2 cellular contexts compared by ENCODE assay signal in genomic region chr7:120996983-120997334, GRCh38.
TF ChIP-seq lines count a peak whose summit lies in the region.

No MANE protein-coding gene starts in this region.

TF ChIP-seq in IMR-90, 13 proteins besides CTCF, POLR2A, EP300 and RAD21:
- TF ChIP-seq CEBPB (IDR thresholded peaks at IDR 0.05; ENCODE audit: low read depth, low read length) (no peak), NFE2L2 (IDR thresholded peaks at IDR 0.05; ENCODE audit: low read depth, low read length) (no peak), CHD1 (IDR thresholded peaks at IDR 0.05; ENCODE audit: low read depth, low read length) (no peak), FOS (IDR thresholded peaks at IDR 0.05; ENCODE audit: low read depth, low read length) (no peak), MXI1 (IDR thresholded peaks at IDR 0.05; ENCODE audit: borderline replicate concordance, low read depth, low read length) (no peak), MAZ (IDR thresholded peaks at IDR 0.05; ENCODE audit: borderline replicate concordance, low read depth, low read length) (no peak), SMC3 (IDR thresholded peaks at IDR 0.05; ENCODE audit: low read depth, low read length) (no peak), RCOR1 (IDR thresholded peaks at IDR 0.05; ENCODE audit: insufficient replicate concordance, low read length) (no peak), ELK1 (IDR thresholded peaks at IDR 0.05; ENCODE audit: borderline replicate concordance, low read depth, low read length) (no peak), USF2 (IDR thresholded peaks at IDR 0.05; ENCODE audit: low read depth, low read length) (no peak), RFX5 (IDR thresholded peaks at IDR 0.05; ENCODE audit: low read depth, low read length) (no peak), BHLHE40 (IDR thresholded peaks at IDR 0.05; ENCODE audit: low read depth, low read length) (no peak)

TF ChIP-seq in K562, 482 proteins besides CTCF, POLR2A, EP300 and RAD21:
- 0 out of 2 replicates have a peak, but pooled peaks have one; percentile 22 for TF ChIP-seq EHMT2 (IDR thresholded peaks at IDR 0.05)
- no peak for TF ChIP-seq ELK3 (CRISPR knock-in tag; IDR thresholded peaks at IDR 0.05)
- 0 out of 4 replicates have a peak, but pooled peaks of 1 of the 2 experiments have one; percentile 10 for TF ChIP-seq HDAC1 (IDR thresholded peaks at IDR 0.05)
- 0 out of 2 replicates have a peak, but pooled peaks have one; percentile 10 for TF ChIP-seq ZBTB40 (IDR thresholded peaks at IDR 0.05)
- TF ChIP-seq ZBTB40 (CRISPR knock-in tag; IDR thresholded peaks at IDR 0.05), result no peak
- TF ChIP-seq ELF2 (CRISPR knock-in tag; IDR thresholded peaks at IDR 0.05), result peak; percentile 4; the same call in 1 of the 2 replicates
- TF ChIP-seq ZNF592 (IDR thresholded peaks at IDR 0.05), result 0 out of 2 replicates have a peak, but pooled peaks have one; percentile 8
- TF ChIP-seq BACH1 (tag; IDR thresholded peaks at IDR 0.05), result 0 out of 2 replicates have a peak, but pooled peaks have one; percentile 40
- no peak for TF ChIP-seq CCNT2 (IDR thresholded peaks at IDR 0.05; ENCODE audit: borderline replicate concordance, extremely low read depth, insufficient read length, low read depth, low read length)
- 0 out of 2 replicates have a peak, but pooled peaks have one; percentile 2 for TF ChIP-seq TCF3 (CRISPR knock-in tag; IDR thresholded peaks at IDR 0.05)
- TF ChIP-seq ZC3H4 (CRISPR knock-in tag; IDR thresholded peaks at IDR 0.05; ENCODE audit: borderline replicate concordance), result no peak
- no peak for TF ChIP-seq SMARCA4 (IDR thresholded peaks at IDR 0.05)
- TF ChIP-seq ETV5 (CRISPR knock-in tag; IDR thresholded peaks at IDR 0.05; ENCODE audit: low read depth), result no peak
- no peak for TF ChIP-seq HNRNPL (IDR thresholded peaks at IDR 0.05; ENCODE audit: low read depth, low read length)
